Comparison of ENCODE assay signal across 16 cellular contexts in genomic region chr12:71837356-71837755, GRCh38.
"Had no signal": no experiment of that assay in that cellular context is flagged by ENCODE, and none has a peak within 500 bp of the region (broad histone marks: within the 10 kb centered on the region; RNA-seq: fewer than 3 reads in every experiment).

No MANE protein-coding gene starts in this region.

- H3K36me3 ChIP-seq: sigmoid colon, stomach had no signal

- H3K4me1 ChIP-seq: foreskin keratinocyte had no signal

- H3K27me3 Mint-ChIP-seq: activated naive CD8-positive, alpha-beta T cell treated with anti-CD3 and anti-CD28 coated beads, Interleukin-2, amount 10 ng/mL, durations not matched to agents 7 days and 5 days had no signal

- H3K27ac ChIP-seq: foreskin keratinocyte, hepatocyte, sigmoid colon, stomach, WERI-Rb-1 had no signal

- H3K36me3 Mint-ChIP-seq: type B pancreatic cell had no signal

- H3K4me3 ChIP-seq: body of pancreas, hepatocyte, sigmoid colon, stomach had no signal

- DNase-seq: activated CD4-positive, alpha-beta T cell treated with anti-CD3 and anti-CD28 coated beads for 36 hours; activated naive CD8-positive, alpha-beta T cell treated with anti-CD3 and anti-CD28 coated beads, Interleukin-2, amount 10 ng/mL, durations not matched to agents 7 days and 5 days; body of pancreas; caudate nucleus; foreskin keratinocyte; occipital lobe; posterior cingulate gyrus; sigmoid colon; stimulated activated CD4-positive, alpha-beta T cell treated with anti-CD3 and anti-CD28 coated beads, Interleukin-4, amount 100 ng/mL, for 24 hours; stomach; WERI-Rb-1 had no signal

- H3K9me3 ChIP-seq: body of pancreas, sigmoid colon, stomach had no signal

- ATAC-seq: activated CD4-positive, alpha-beta T cell treated with anti-CD3 and anti-CD28 coated beads for 36 hours; body of pancreas; foreskin keratinocyte; stimulated activated effector memory CD8-positive, alpha-beta T cell treated with anti-CD3 and anti-CD28 coated beads, Interleukin-12 subunit alpha, Interleukin-12 subunit beta, amount 100 ng/mL, for 72 hours had no signal

- H3K4me3 Mint-ChIP-seq: activated CD4-positive, alpha-beta T cell treated with anti-CD3 and anti-CD28 coated beads for 36 hours; memory B cell had no signal

- H3K9me3 Mint-ChIP-seq: activated naive CD8-positive, alpha-beta T cell treated with anti-CD3 and anti-CD28 coated beads, Interleukin-2, amount 10 ng/mL, durations not matched to agents 7 days and 5 days; activated T-helper 1 cell treated with anti-CD3 and anti-CD28 coated beads, Interleukin-12 subunit alpha, Interleukin-12 subunit beta, Interleukin-2, Interleukin-4 antibody, amounts not matched to agents 30 ng/mL and 10 ng/mL and 1 ng/mL, durations not matched to agents 14 hours and 24 hours and 36 hours; memory B cell; stimulated activated effector memory CD8-positive, alpha-beta T cell treated with anti-CD3 and anti-CD28 coated beads, Interleukin-12 subunit alpha, Interleukin-12 subunit beta, amount 100 ng/mL, for 72 hours; type B pancreatic cell had no signal

- H3K27me3 ChIP-seq: body of pancreas, foreskin keratinocyte, hepatocyte, sigmoid colon had no signal
